1 cellular context compared by ENCODE assay signal in genomic region chr18:46098616-46098933, GRCh38.
TF ChIP-seq lines count a peak whose summit lies in the region.

No MANE protein-coding gene starts in this region.

TF ChIP-seq in GM12878, 131 proteins besides CTCF, POLR2A, EP300 and RAD21:
- TF ChIP-seq ZNF24 (IDR thresholded peaks at IDR 0.05) (no peak), ZBTB11 (CRISPR knock-in tag; IDR thresholded peaks at IDR 0.05) (no peak), E4F1 (IDR thresholded peaks at IDR 0.05; ENCODE audit: borderline replicate concordance, partially characterized antibody) (no peak), SKIL (IDR thresholded peaks at IDR 0.05; ENCODE audit: low read depth, poor library complexity, severe bottlenecking) (peak; percentile 27), MLLT1 (IDR thresholded peaks at IDR 0.05) (peak; percentile 86), RB1 (IDR thresholded peaks at IDR 0.05; ENCODE audit: borderline replicate concordance) (0 out of 2 replicates have a peak, but pooled peaks have one; percentile 10), HSF1 (IDR thresholded peaks at IDR 0.05; ENCODE audit: low read depth, low read length) (no peak), ZBTB40 (IDR thresholded peaks at IDR 0.05; ENCODE audit: borderline replicate concordance) (0 out of 2 replicates have a peak, but pooled peaks have one; percentile 35)
